Comparison of ENCODE assay signal across 19 cellular contexts in genomic region chr15:77716632-77717343, GRCh38.
A peak's percentile ranks its signal among the peaks of the same experiment; 100 is the strongest.
DNase-seq lines count a peak whose midpoint lies in the region; ATAC-seq, FAIRE-seq and TF ChIP-seq lines count a peak whose summit lies in the region.
"Had no signal": no experiment of that assay in that cellular context is flagged by ENCODE, and none has a peak within 500 bp of the region (broad histone marks: within the 10 kb centered on the region; RNA-seq: fewer than 3 reads in every experiment).

No MANE protein-coding gene starts in this region.

- H3K27ac Mint-ChIP-seq in GM23338, result no peak overlapping the region
- H3K27ac Mint-ChIP-seq in stimulated activated naive B cell treated with anti-CD40 and anti-IgM and Interleukin-4, amounts not matched to agents 10 μg/mL and 1 μg/mL and 100 μg/mL, for 72 hours, result no peak overlapping the region
- H3K27ac Mint-ChIP-seq: CD4-positive, CD25-positive, alpha-beta regulatory T cell had no signal

- DNase-seq in Right ventricle myocardium inferior (ENCODE audit: missing footprints) (peak; percentile 41), cardiac septum (ENCODE audit: low spot score) (no peak), GM23338 (ENCODE audit: low spot score) (peak; percentile 25), bronchial epithelial cell (ENCODE audit: low read depth) (no peak), retina (peak; percentile 35)
- no peak for DNase-seq in stimulated activated naive B cell treated with anti-CD40 and anti-IgM and Interleukin-4, amounts not matched to agents 10 μg/mL and 1 μg/mL and 100 μg/mL, for 72 hours
- DNase-seq in stimulated activated CD4-positive, alpha-beta T cell treated with anti-CD3 and anti-CD28 coated beads, Interleukin-4, amount 100 ng/mL, for 4 hours, result no peak
- DNase-seq: CD4-positive, CD25-positive, alpha-beta regulatory T cell; COR-L47; DMS 273 treated with DMSO at 0.1 percent for 48 hours; GDM1; GM23248; MM.1S; NCI-H1092; NCI-H187 treated with DMSO at 0.1 percent for 48 hours; NCI-H526 treated with DMSO at 0.1 percent for 48 hours; NK-92 treated with Interleukin-12 subunit alpha and Interleukin-12 subunit beta, amount 100 ng/mL, for 24 hours; SHP77 treated with DMSO at 0.1 percent for 48 hours; T-helper 1 cell had no signal

- H3K4me2 ChIP-seq in GM23338, result no peak overlapping the region

- H3K4me3 Mint-ChIP-seq in GM23338, result no peak overlapping the region
- no peak overlapping the region for H3K4me3 Mint-ChIP-seq in stimulated activated naive B cell treated with anti-CD40 and anti-IgM and Interleukin-4, amounts not matched to agents 10 μg/mL and 1 μg/mL and 100 μg/mL, for 72 hours
- H3K4me3 Mint-ChIP-seq: CD4-positive, CD25-positive, alpha-beta regulatory T cell had no signal

- no peaks in the 10 kb centered on the region for H3K9me2 ChIP-seq in GM23338 (ENCODE audit: insufficient read depth)

- 0 out of 4 replicates have a peak, but pooled peaks of 1 of the 2 experiments have one; percentile 3 for TF ChIP-seq CTCF in GM23338 (conservative IDR thresholded peaks at IDR 0.05; ENCODE audit: low read depth in 2 of 2)
- no peak for TF ChIP-seq CTCF in bronchial epithelial cell (IDR thresholded peaks at IDR 0.05; ENCODE audit: insufficient read depth, low read length, severe bottlenecking)

- H3K27me3 ChIP-seq in GM23338 (ENCODE audit: insufficient read depth) (no peaks in the 10 kb centered on the region), bronchial epithelial cell (ENCODE audit: control insufficient read depth, insufficient read depth, low read length) (peaks cover 1% of the 10 kb centered on the region)

- no peaks in the 10 kb centered on the region for H4K20me1 ChIP-seq in GM23338 (replicated peaks; ENCODE audit: insufficient read depth)

- H3K4me3 ChIP-seq in GM23338, result no peak overlapping the region
- H3K4me3 ChIP-seq in bronchial epithelial cell (ENCODE audit: low read depth, low read length), result no peak overlapping the region
- H3K4me3 ChIP-seq: GM23248 had no signal

- ATAC-seq in Right ventricle myocardium inferior (no peak), GM23338 (peak; percentile 59)
- no peak for ATAC-seq in stimulated activated naive B cell treated with anti-CD40 and anti-IgM and Interleukin-4, amounts not matched to agents 10 μg/mL and 1 μg/mL and 100 μg/mL, for 72 hours (replicated peaks)

- H3K4me1 ChIP-seq in GM23338 (ENCODE audit: insufficient read depth), result no peaks in the 10 kb centered on the region

- peaks cover 25% of the 10 kb centered on the region for H3K4me1 Mint-ChIP-seq in GM23338
- peaks cover 0 to 6% of the 10 kb centered on the region in 2 donors for H3K4me1 Mint-ChIP-seq in stimulated activated naive B cell treated with anti-CD40 and anti-IgM and Interleukin-4, amounts not matched to agents 10 μg/mL and 1 μg/mL and 100 μg/mL, for 72 hours

- no peaks in the 10 kb centered on the region for H3K9me3 Mint-ChIP-seq in GM23338
- H3K9me3 Mint-ChIP-seq in stimulated activated naive B cell treated with anti-CD40 and anti-IgM and Interleukin-4, amounts not matched to agents 10 μg/mL and 1 μg/mL and 100 μg/mL, for 72 hours, result no peaks in the 10 kb centered on the region
- H3K9me3 Mint-ChIP-seq: CD4-positive, CD25-positive, alpha-beta regulatory T cell had no signal

- H3F3A ChIP-seq in GM23338 (replicated peaks; ENCODE audit: low read depth), result no peaks in the 10 kb centered on the region

- no peak overlapping the region for H3K27ac ChIP-seq in GM23338 (ENCODE audit: low read depth)
- H3K27ac ChIP-seq: GM23248 had no signal

- FAIRE-seq in bronchial epithelial cell (lab: Jason Lieb, UNC), result peak; percentile 7

- intact Hi-C loops in Right ventricle myocardium inferior (cut with DNase I) (no loop called here), cardiac septum (cut with DNase I) (no loop called here)

- H3K79me2 ChIP-seq in GM23338 (replicated peaks; ENCODE audit: insufficient read depth), result no peaks in the 10 kb centered on the region

- no peaks in the 10 kb centered on the region for H3K36me3 ChIP-seq in GM23338 (ENCODE audit: insufficient read depth)
- H3K36me3 ChIP-seq in bronchial epithelial cell (ENCODE audit: control insufficient read depth, insufficient read depth, low read length), result no peaks in the 10 kb centered on the region

- H3K27me3 Mint-ChIP-seq in GM23338 (ENCODE audit: insufficient read depth, low read depth, poor library complexity), result peaks cover 4% of the 10 kb centered on the region
- peaks cover 42 to 53% of the 10 kb centered on the region in 2 donors for H3K27me3 Mint-ChIP-seq in stimulated activated naive B cell treated with anti-CD40 and anti-IgM and Interleukin-4, amounts not matched to agents 10 μg/mL and 1 μg/mL and 100 μg/mL, for 72 hours

- no peak overlapping the region for H2AFZ ChIP-seq in GM23338
- H2AFZ ChIP-seq: GM23248 had no signal

- no peaks in the 10 kb centered on the region for H3K36me3 Mint-ChIP-seq in GM23338 (ENCODE audit: low read depth)
- peaks cover 0 to 1% of the 10 kb centered on the region in 2 donors for H3K36me3 Mint-ChIP-seq in stimulated activated naive B cell treated with anti-CD40 and anti-IgM and Interleukin-4, amounts not matched to agents 10 μg/mL and 1 μg/mL and 100 μg/mL, for 72 hours
- H3K36me3 Mint-ChIP-seq: CD4-positive, CD25-positive, alpha-beta regulatory T cell had no signal

TF ChIP-seq in GM23338, 12 proteins besides CTCF, POLR2A, EP300 and RAD21:
- TF ChIP-seq ZNF331 (CRISPR knock-in tag; IDR thresholded peaks at IDR 0.05; ENCODE audit: low read depth), result no peak
TF ChIP-seq in GM23338: peak in this region for 0.

Comparison
In these comparisons a context has a peak if more than half of its experiments do, and no peak if none do; other contexts are left out.
1. DNase-seq: peak in Right ventricle myocardium inferior (single experiment), GM23338 (single experiment) and retina (single experiment); none in cardiac septum (single experiment), bronchial epithelial cell (single experiment), stimulated activated naive B cell treated with anti-CD40 and anti-IgM and Interleukin-4, amounts not matched to agents 10 μg/mL and 1 μg/mL and 100 μg/mL, for 72 hours (single experiment) and stimulated activated CD4-positive, alpha-beta T cell treated with anti-CD3 and anti-CD28 coated beads, Interleukin-4, amount 100 ng/mL, for 4 hours (0 of 2).